Comparison of ENCODE assay signal across 8 cellular contexts in genomic region chr1:166839600-166840308, GRCh38. TPM values are rescaled to one million over a fixed set of nuclear protein-coding genes. Genes with fewer than 3 reads are reported as not detected.
DNase-seq lines count a peak whose midpoint lies in the region; ATAC-seq and TF ChIP-seq lines count a peak whose summit lies in the region.

No MANE protein-coding gene starts in this region.

- H4K20me1 ChIP-seq in PC-3 (ENCODE audit: low read length), result no peaks in the 10 kb centered on the region

- peak overlapping the region; percentile 85 for H3K27ac Mint-ChIP-seq in CD4-positive, alpha-beta T cell

- peak; percentile 20 to 70 (median 48) for DNase-seq in CD4-positive, alpha-beta T cell
- peak; percentile 61 for DNase-seq in PC-3
- DNase-seq in activated T-helper 9 cell treated with anti-CD3 and anti-CD28 coated beads, Interleukin-2, amount 50 U/mL, for 16 hours (ENCODE audit: low read depth), result peak; percentile 50
- DNase-seq in foreskin melanocyte, result peak; percentile 4
- DNase-seq in nucleus accumbens (lab: John Stamatoyannopoulos, UW), result peak in 35 of 56 donors; percentile 9 to 68 (median 48)
- no peak for DNase-seq in thoracic aorta (ENCODE audit: low spot score)

- TF ChIP-seq CTCF in CD4-positive, alpha-beta T cell (IDR thresholded peaks at IDR 0.05), result no peak
- TF ChIP-seq CTCF in PC-3 (conservative IDR thresholded peaks at IDR 0.05; ENCODE audit: low read depth, low read length), result peak; percentile 51
- no peak for TF ChIP-seq CTCF in thoracic aorta (IDR thresholded peaks at IDR 0.05)

- H3K36me3 ChIP-seq in PC-3 (ENCODE audit: low read depth, low read length) (peaks cover 33% of the 10 kb centered on the region), thoracic aorta (peaks cover 9% of the 10 kb centered on the region)

- H3K9me2 ChIP-seq in PC-3 (replicated peaks; ENCODE audit: low read length), result no peaks in the 10 kb centered on the region

- peaks cover 45% of the 10 kb centered on the region for H3K36me3 Mint-ChIP-seq in CD4-positive, alpha-beta T cell (ENCODE audit: low read depth)

- peak overlapping the region; percentile 78 for H3K4me3 ChIP-seq in PC-3 (ENCODE audit: low read length)
- peak overlapping the region; percentile 81 for H3K4me3 ChIP-seq in thoracic aorta

- peaks cover 60% of the 10 kb centered on the region for H3K4me1 Mint-ChIP-seq in CD4-positive, alpha-beta T cell (ENCODE audit: low read depth)

- H3K9ac ChIP-seq in PC-3 (ENCODE audit: low read length), result peak overlapping the region; percentile 85

- H3K27ac ChIP-seq in CD4-positive, alpha-beta T cell (ENCODE audit: low read depth, low read length), result peak overlapping the region; percentile 19
- H3K27ac ChIP-seq in PC-3 (ENCODE audit: low read length) (peak overlapping the region; percentile 6; the same call in 1 of the 2 replicates), thoracic aorta (peak overlapping the region; percentile 76 to 96)

- no peaks in the 10 kb centered on the region for H3K27me3 ChIP-seq in CD4-positive, alpha-beta T cell (ENCODE audit: control insufficient read depth, insufficient read depth, low read length)
- H3K27me3 ChIP-seq in PC-3 (ENCODE audit: low read length) (peaks cover 2% of the 10 kb centered on the region; the same call in 1 of the 2 replicates), thoracic aorta (replicated peaks; ENCODE audit: insufficient read depth) (no peaks in the 10 kb centered on the region)

- peak overlapping the region; percentile 99 for H3K4me2 ChIP-seq in PC-3 (ENCODE audit: low read length)

- H3K4me1 ChIP-seq in PC-3 (ENCODE audit: insufficient read depth, low read length) (peaks cover 24% of the 10 kb centered on the region), thoracic aorta (ENCODE audit: control insufficient read depth in 1 of 2, low read depth in 2 of 2) (peaks cover 23 to 58% of the 10 kb centered on the region in 2 donors)

- H3F3A ChIP-seq in PC-3 (ENCODE audit: low read length, unreplicated experiment), result no peaks in the 10 kb centered on the region

- no peaks in the 10 kb centered on the region for H3K9me3 ChIP-seq in CD4-positive, alpha-beta T cell (ENCODE audit: control insufficient read depth, low read length)
- H3K9me3 ChIP-seq in PC-3 (ENCODE audit: low read length) (no peaks in the 10 kb centered on the region), thoracic aorta (no peaks in the 10 kb centered on the region)

- H3K4me3 Mint-ChIP-seq in CD4-positive, alpha-beta T cell, result peak overlapping the region; percentile 90

- no TSS peak for BruUV-seq in PC-3 (replicated peaks; lab: Mats Ljungman, UMichigan)

- peaks cover 46% of the 10 kb centered on the region for H3K79me2 ChIP-seq in PC-3 (ENCODE audit: low read length)

- CTCF ChIA-PET in CD4-positive, alpha-beta T cell (lab: Charles Lee), result interaction anchor here (1.2 to 2.2 kb wide), 3 partner anchors 36 to 219 kb away, joined by 3 to 9 read pairs (median 8); partner anchors contain the start of gene TADA1
- CTCF ChIA-PET in PC-3 (lab: Charles Lee), result interaction anchor here (1.1 kb wide), 1 partner anchor 381 kb away, joined by 4 read pairs; the partner anchor contains the start of gene POU2F1

- no peaks in the 10 kb centered on the region for H3K9me3 Mint-ChIP-seq in CD4-positive, alpha-beta T cell

- POLR2A ChIA-PET in CD4-positive, alpha-beta T cell (lab: Charles Lee), result interaction anchor here (0.6 to 3.5 kb wide), 10 partner anchors 8 to 1209 kb away, joined by 3 to 60 read pairs (median 4); partner anchors contain the start of genes MGST3, POU2F1 and TADA1
- POLR2A ChIA-PET in PC-3 (lab: Charles Lee; ENCODE audit: unreplicated experiment), result interaction anchor here (1.2 kb wide), 1 partner anchor 37 kb away, joined by 13 read pairs; the partner anchor contains the start of gene TADA1

- peak overlapping the region; percentile 72 for H2AFZ ChIP-seq in PC-3 (ENCODE audit: low read length)

- intact Hi-C loops in CD4-positive, alpha-beta T cell (cut with DNase I, micrococcal nuclease), result loop anchor here (1.0 to 10.0 kb wide), 6 partner anchors 33 to 1075 kb away; partner anchors contain the start of genes TADA1 (in 2 of the 2) and TMCO1 (in 1 of the 2)
- intact Hi-C loops in PC-3 (cut with micrococcal nuclease), result loop anchor here (1.0 kb wide), 1 partner anchor 36 kb away; no protein-coding TSS in a partner anchor

- ATAC-seq in CD4-positive, alpha-beta T cell (ENCODE audit: poor library complexity), result peak; percentile 51
- peak; percentile 41 for ATAC-seq in GM19395 (IDR thresholded peaks at IDR 0.05; ENCODE audit: unreplicated experiment)
- ATAC-seq in HG03469 (IDR thresholded peaks at IDR 0.05; ENCODE audit: unreplicated experiment), result peak; percentile 10
- peak; percentile 37 for ATAC-seq in PC-3
- peak; percentile 11 for ATAC-seq in thoracic aorta (ENCODE audit: insufficient number of reproducible peaks, low FRiP score, low read depth)

- H3K27me3 Mint-ChIP-seq in CD4-positive, alpha-beta T cell, result no peaks in the 10 kb centered on the region

RNA-seq across cellular contexts. Expression of gene POGK, which starts 0.5 kb away (rescaled TPM):
- total RNA-seq in CD4-positive, alpha-beta T cell, result 10 to 100 TPM; 16.1 to 17.6 TPM
- total RNA-seq in PC-3 (2014; rRNA removed), result 38.3 and 44.2 TPM in 2 replicates
- 10 to 100 TPM; 33.7 to 54.6 TPM for total RNA-seq in thoracic aorta

RNA-seq across cellular contexts. Expression of gene TADA1, which starts 36.3 kb away (rescaled TPM):
- total RNA-seq in CD4-positive, alpha-beta T cell, result 10 to 100 TPM; 15.8 to 16.4 TPM
- total RNA-seq in PC-3 (2014; rRNA removed), result 12.4 and 15.3 TPM in 2 replicates
- total RNA-seq in thoracic aorta, result 1 to 10 TPM; 5.7 to 6.5 TPM

Comparison
In these comparisons a context has a peak if more than half of its experiments do, and no peak if none do; other contexts are left out.
1. H3K27ac ChIP-seq: peak in every context shown above with its lines; median percentile 86 in thoracic aorta; 19 in CD4-positive, alpha-beta T cell; 6 in PC-3.